In genomic region chr12:77830502-77830901, GRCh38 we compare ENCODE assay signal across 13 cellular contexts. TPM values are rescaled to one million over a fixed set of nuclear protein-coding genes. Genes with fewer than 3 reads are reported as not detected.
DNase-seq lines count a peak whose midpoint lies in the region; ATAC-seq and TF ChIP-seq lines count a peak whose summit lies in the region.
"Had no signal": no experiment of that assay in that cellular context is flagged by ENCODE, and none has a peak within 500 bp of the region (broad histone marks: within the 10 kb centered on the region; RNA-seq: fewer than 3 reads in every experiment).

Gene NAV3 (plus strand): TSS chr12:77830894. CDS start chr12:77831462, 568 bp downstream.

- no peaks in the 10 kb centered on the region for H3K9me3 Mint-ChIP-seq in MCF 10A (ENCODE audit: unreplicated experiment)
- H3K9me3 Mint-ChIP-seq in progenitor cell of endocrine pancreas (ENCODE audit: low read depth), result no peaks in the 10 kb centered on the region
- H3K9me3 Mint-ChIP-seq in activated T-helper 17 cell treated with anti-CD3 and anti-CD28 coated beads, Interleukin-2, amount 50 U/mL, for 72 hours, result peaks cover under 1% of the 10 kb centered on the region
- peaks cover 3% of the 10 kb centered on the region for H3K9me3 Mint-ChIP-seq in activated CD4-positive, alpha-beta memory T cell treated with anti-CD3 and anti-CD28 coated beads for 36 hours

- H3K4me1 Mint-ChIP-seq in MCF 10A (ENCODE audit: insufficient read depth, unreplicated experiment) (peaks cover 6% of the 10 kb centered on the region), progenitor cell of endocrine pancreas (ENCODE audit: low read depth) (peaks cover 2% of the 10 kb centered on the region)
- no peaks in the 10 kb centered on the region for H3K4me1 Mint-ChIP-seq in activated T-helper 17 cell treated with anti-CD3 and anti-CD28 coated beads, Interleukin-2, amount 50 U/mL, for 72 hours
- H3K4me1 Mint-ChIP-seq in activated CD4-positive, alpha-beta memory T cell treated with anti-CD3 and anti-CD28 coated beads for 36 hours (ENCODE audit: low read depth), result no peaks in the 10 kb centered on the region

- H3K27me3 ChIP-seq in DOHH2 (ENCODE audit: control insufficient read depth, low read length), result no peaks in the 10 kb centered on the region
- H3K27me3 ChIP-seq: BE2C had no signal

- H3K4me2 ChIP-seq in DOHH2 (ENCODE audit: low read length), result peak within 1 kb of the TSS; percentile 75

- H3K4me3 Mint-ChIP-seq in MCF 10A (ENCODE audit: unreplicated experiment) (no peak within 1 kb of the TSS), progenitor cell of endocrine pancreas (ENCODE audit: low read depth) (no peak within 1 kb of the TSS)
- no peak within 1 kb of the TSS for H3K4me3 Mint-ChIP-seq in activated T-helper 17 cell treated with anti-CD3 and anti-CD28 coated beads, Interleukin-2, amount 50 U/mL, for 72 hours
- no peak within 1 kb of the TSS for H3K4me3 Mint-ChIP-seq in activated CD4-positive, alpha-beta memory T cell treated with anti-CD3 and anti-CD28 coated beads for 36 hours

- TF ChIP-seq CTCF in DOHH2 (IDR thresholded peaks at IDR 0.05; ENCODE audit: low read depth, low read length, poor library complexity, severe bottlenecking) (no peak), MCF 10A (IDR thresholded peaks at IDR 0.05; ENCODE audit: unreplicated experiment) (no peak), progenitor cell of endocrine pancreas (IDR thresholded peaks at IDR 0.05; ENCODE audit: unreplicated experiment) (no peak)

- peak; percentile 16 for DNase-seq in MCF 10A (ENCODE audit: unreplicated experiment)
- DNase-seq in left cardiac atrium, result no peak
- DNase-seq in progenitor cell of endocrine pancreas (ENCODE audit: low spot score, unreplicated experiment), result no peak
- DNase-seq in activated CD4-positive, alpha-beta memory T cell treated with anti-CD3 and anti-CD28 coated beads for 36 hours, result no peak
- DNase-seq: activated naive CD4-positive, alpha-beta T cell; BE2C; NCI-H1436 treated with DMSO at 0.1 percent for 48 hours; stimulated activated naive CD4-positive, alpha-beta T cell had no signal

- intact Hi-C loops in MCF 10A (cut with micrococcal nuclease) (no loop called here), left cardiac atrium (cut with DNase I) (no loop called here)
- intact Hi-C loops in activated CD4-positive, alpha-beta memory T cell treated with anti-CD3 and anti-CD28 coated beads for 36 hours (cut with micrococcal nuclease), result no loop called here

- CTCF ChIA-PET in MCF 10A (lab: Yijun Ruan, JAX), result interaction anchor here (0.6 to 2.1 kb wide), 4 partner anchors 14 to 1945 kb away, joined by 3 to 7 read pairs (median 4); no protein-coding TSS in a partner anchor
- CTCF ChIA-PET in activated CD4-positive, alpha-beta memory T cell treated with anti-CD3 and anti-CD28 coated beads for 36 hours (lab: Charles Lee), result no interaction called here

- ATAC-seq in left cardiac atrium, result peak; percentile 45 to 80
- ATAC-seq in activated T-helper 17 cell treated with anti-CD3 and anti-CD28 coated beads, Interleukin-2, amount 50 U/mL, for 72 hours (replicated peaks), result no peak
- no peak for ATAC-seq in activated CD4-positive, CD25-positive, alpha-beta regulatory T cell treated with anti-CD3 and anti-CD28 coated beads, Interleukin-2, amount 50 U/mL, for 24 hours
- no peak for ATAC-seq in GM18502 (IDR thresholded peaks at IDR 0.05; ENCODE audit: poor library complexity, unreplicated experiment)
- ATAC-seq: left lobe of liver had no signal

- H3K4me3 ChIP-seq in DOHH2 (ENCODE audit: low read length), result peak within 1 kb of the TSS; percentile 45

- BruUV-seq in MCF 10A (replicated peaks; lab: Mats Ljungman, UMichigan), result no TSS peak

- H3K36me3 Mint-ChIP-seq in MCF 10A (ENCODE audit: insufficient read depth, unreplicated experiment) (no peaks in the 10 kb centered on the region), progenitor cell of endocrine pancreas (ENCODE audit: insufficient read depth) (no peaks in the 10 kb centered on the region)
- H3K36me3 Mint-ChIP-seq in activated T-helper 17 cell treated with anti-CD3 and anti-CD28 coated beads, Interleukin-2, amount 50 U/mL, for 72 hours (ENCODE audit: low read depth), result no peaks in the 10 kb centered on the region
- H3K36me3 Mint-ChIP-seq in activated CD4-positive, alpha-beta memory T cell treated with anti-CD3 and anti-CD28 coated beads for 36 hours, result no peaks in the 10 kb centered on the region

- no peak within 1 kb of the TSS for H3K27ac Mint-ChIP-seq in MCF 10A (ENCODE audit: low read depth, unreplicated experiment)
- no peak within 1 kb of the TSS for H3K27ac Mint-ChIP-seq in progenitor cell of endocrine pancreas
- H3K27ac Mint-ChIP-seq in activated T-helper 17 cell treated with anti-CD3 and anti-CD28 coated beads, Interleukin-2, amount 50 U/mL, for 72 hours, result no peak within 1 kb of the TSS
- H3K27ac Mint-ChIP-seq in activated CD4-positive, alpha-beta memory T cell treated with anti-CD3 and anti-CD28 coated beads for 36 hours, result no peak within 1 kb of the TSS

- H3K27ac ChIP-seq in DOHH2 (ENCODE audit: low read depth, low read length), result peak within 1 kb of the TSS; percentile 34

- H3K4me1 ChIP-seq in DOHH2 (ENCODE audit: control insufficient read depth, low read length), result peaks cover 27% of the 10 kb centered on the region
- H3K4me1 ChIP-seq: BE2C had no signal

- no peaks in the 10 kb centered on the region for H3K9me2 ChIP-seq in DOHH2 (replicated peaks; ENCODE audit: control insufficient read depth, low read length)

- H3K79me2 ChIP-seq in DOHH2 (ENCODE audit: control insufficient read depth, low read length), result no peaks in the 10 kb centered on the region

- H3K9me3 ChIP-seq in DOHH2 (ENCODE audit: control insufficient read depth, insufficient read depth, low read length), result no peaks in the 10 kb centered on the region
- H3K9me3 ChIP-seq: BE2C had no signal

- no peaks in the 10 kb centered on the region for H4K20me1 ChIP-seq in DOHH2 (ENCODE audit: control insufficient read depth, insufficient read depth, low read depth, low read length)

- POLR2A ChIA-PET in MCF 10A (lab: Yijun Ruan, JAX), result interaction anchor here (0.7 kb wide), 1 partner anchor 9 kb away, joined by 3 read pairs; no protein-coding TSS in a partner anchor
- POLR2A ChIA-PET in activated CD4-positive, alpha-beta memory T cell treated with anti-CD3 and anti-CD28 coated beads for 36 hours (lab: Charles Lee), result no interaction called here

- peaks cover 2% of the 10 kb centered on the region; the same call in 1 of the 2 replicates for H3F3A ChIP-seq in DOHH2 (ENCODE audit: control insufficient read depth, insufficient read depth)

- no peaks in the 10 kb centered on the region for H3K36me3 ChIP-seq in DOHH2 (ENCODE audit: control insufficient read depth, low read length)
- H3K36me3 ChIP-seq: BE2C had no signal

- H3K27me3 Mint-ChIP-seq in MCF 10A (ENCODE audit: insufficient read depth, unreplicated experiment), result no peaks in the 10 kb centered on the region
- no peaks in the 10 kb centered on the region for H3K27me3 Mint-ChIP-seq in progenitor cell of endocrine pancreas
- H3K27me3 Mint-ChIP-seq in activated T-helper 17 cell treated with anti-CD3 and anti-CD28 coated beads, Interleukin-2, amount 50 U/mL, for 72 hours, result no peaks in the 10 kb centered on the region
- no peaks in the 10 kb centered on the region for H3K27me3 Mint-ChIP-seq in activated CD4-positive, alpha-beta memory T cell treated with anti-CD3 and anti-CD28 coated beads for 36 hours

RNA-seq across cellular contexts. Expression of gene NAV3, which starts in this region (rescaled TPM):
- total RNA-seq in MCF 10A (2022) (7.1 and 8.4 TPM in 2 replicates), left cardiac atrium (1 to 10 TPM; 3.9 to 6.9 TPM), progenitor cell of endocrine pancreas (11.5 and 11.7 TPM in 2 replicates)
- total RNA-seq in activated T-helper 17 cell treated with anti-CD3 and anti-CD28 coated beads, Interleukin-2, amount 50 U/mL, for 72 hours, result not detected
- total RNA-seq in activated CD4-positive, alpha-beta memory T cell treated with anti-CD3 and anti-CD28 coated beads for 36 hours, result not detected

Comparison
In these comparisons a context has a peak if more than half of its experiments do, and no peak if none do; other contexts are left out.
1. ATAC-seq: peak in left cardiac atrium (2 of 2); none in activated T-helper 17 cell treated with anti-CD3 and anti-CD28 coated beads, Interleukin-2, amount 50 U/mL, for 72 hours (single experiment), activated CD4-positive, CD25-positive, alpha-beta regulatory T cell treated with anti-CD3 and anti-CD28 coated beads, Interleukin-2, amount 50 U/mL, for 24 hours (0 of 2) and GM18502 (single experiment).